8 cellular contexts compared by ENCODE assay signal in the genomic region with DNA sequence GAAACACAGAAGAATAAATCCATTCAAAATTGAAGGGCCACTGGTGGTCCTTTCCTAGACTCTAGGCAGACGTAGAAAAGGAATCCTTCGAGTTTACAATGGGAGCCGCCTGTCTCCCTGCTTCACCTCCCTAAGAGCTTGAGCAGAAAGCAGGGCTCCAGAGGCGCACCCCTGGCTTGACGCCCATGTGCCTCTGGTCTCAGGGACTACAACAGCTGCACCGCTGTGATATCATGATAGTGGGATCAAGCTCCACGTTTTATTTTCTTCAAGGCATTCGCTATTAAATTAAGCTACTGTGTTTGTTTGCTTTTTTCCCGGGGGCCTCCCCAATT. TPM values are rescaled to one million over a fixed set of nuclear protein-coding genes. Genes with fewer than 3 reads are reported as not detected.
DNase-seq lines count a peak whose midpoint lies in the region; ATAC-seq and TF ChIP-seq lines count a peak whose summit lies in the region.
"Had no signal": no experiment of that assay in that cellular context is flagged by ENCODE, and none has a peak within 500 bp of the region (broad histone marks: within the 10 kb centered on the region; RNA-seq: fewer than 3 reads in every experiment).

No MANE protein-coding gene starts in this region.

- WGBS in hepatocyte (ENCODE audit: low lambda C conversion rate, missing lambda C conversion rate) = 19% methylated on average over 9 of the region's 9 CpGs

- CTCF ChIA-PET in WTC11 (lab: Charles Lee) = interaction anchor here (2.4 to 2.9 kb wide), 2 partner anchors 12 to 52 kb away, joined by 10 to 34 read pairs; a partner anchor contains a TSS

- H3K9me3 ChIP-seq in hepatocyte (ENCODE audit: low read depth) = no peaks in the 10 kb centered on the region

- TF ChIP-seq CTCF in HFFc6 (IDR thresholded peaks at IDR 0.05) (no peak), WTC11 (IDR thresholded peaks at IDR 0.05) (no peak), hepatocyte (IDR thresholded peaks at IDR 0.05; ENCODE audit: poor library complexity) (no peak)

- H3K27ac ChIP-seq in hepatocyte = peak overlapping the region; percentile 96

- H3K4me1 Mint-ChIP-seq in HFFc6 (ENCODE audit: low read depth) (peaks cover 20% of the 10 kb centered on the region), WTC11 (peaks cover 11% of the 10 kb centered on the region; the same call in 1 of the 2 replicates)
- H3K4me1 Mint-ChIP-seq in stimulated activated effector memory CD8-positive, alpha-beta T cell treated with anti-CD3 and anti-CD28 coated beads, Interleukin-12 subunit alpha, Interleukin-12 subunit beta, amount 100 ng/mL, for 72 hours = peaks cover 36% of the 10 kb centered on the region

- H3K4me1 ChIP-seq in hepatocyte (ENCODE audit: insufficient read depth) = peaks cover 15% of the 10 kb centered on the region

- H3K9me3 Mint-ChIP-seq in HFFc6 = no peaks in the 10 kb centered on the region
- H3K9me3 Mint-ChIP-seq in WTC11 = no peaks in the 10 kb centered on the region
- no peaks in the 10 kb centered on the region for H3K9me3 Mint-ChIP-seq in stimulated activated effector memory CD8-positive, alpha-beta T cell treated with anti-CD3 and anti-CD28 coated beads, Interleukin-12 subunit alpha, Interleukin-12 subunit beta, amount 100 ng/mL, for 72 hours

- H3K36me3 ChIP-seq in hepatocyte (replicated peaks; ENCODE audit: insufficient read depth, low read depth) = no peaks in the 10 kb centered on the region

- POLR2A ChIA-PET in WTC11 (lab: Charles Lee) = interaction anchor here (0.6 to 2.4 kb wide), 2 partner anchors 12 to 344 kb away, joined by 4 to 16 read pairs; a partner anchor contains a TSS

- H3K36me3 Mint-ChIP-seq in HFFc6 (ENCODE audit: low read depth) (peaks cover 23% of the 10 kb centered on the region), WTC11 (peaks cover 40% of the 10 kb centered on the region)
- peaks cover 73% of the 10 kb centered on the region for H3K36me3 Mint-ChIP-seq in stimulated activated effector memory CD8-positive, alpha-beta T cell treated with anti-CD3 and anti-CD28 coated beads, Interleukin-12 subunit alpha, Interleukin-12 subunit beta, amount 100 ng/mL, for 72 hours

- peaks cover 6% of the 10 kb centered on the region for H3K27me3 Mint-ChIP-seq in HFFc6 (ENCODE audit: insufficient read depth)
- H3K27me3 Mint-ChIP-seq in WTC11 (ENCODE audit: low read depth) = no peaks in the 10 kb centered on the region

- no peaks in the 10 kb centered on the region for H3K9me2 ChIP-seq in hepatocyte (replicated peaks; ENCODE audit: insufficient read depth)

- H3K27ac Mint-ChIP-seq in HFFc6 = peak overlapping the region; percentile 93
- 0 out of 2 replicates have a peak overlapping the region, but pooled peaks have one; percentile 74 for H3K27ac Mint-ChIP-seq in WTC11
- H3K27ac Mint-ChIP-seq in stimulated activated effector memory CD8-positive, alpha-beta T cell treated with anti-CD3 and anti-CD28 coated beads, Interleukin-12 subunit alpha, Interleukin-12 subunit beta, amount 100 ng/mL, for 72 hours = peak overlapping the region; percentile 98

- peaks cover 17% of the 10 kb centered on the region for H4K20me1 ChIP-seq in hepatocyte (ENCODE audit: insufficient read depth, poor library complexity, severe bottlenecking)

- H2AFZ ChIP-seq in hepatocyte = no peak overlapping the region

- H3K4me2 ChIP-seq in hepatocyte = peak overlapping the region; percentile 86

- peak overlapping the region; percentile 54 for H3K4me3 ChIP-seq in hepatocyte

- peaks cover 32% of the 10 kb centered on the region for H3K79me2 ChIP-seq in hepatocyte

- no peaks in the 10 kb centered on the region for H3K27me3 ChIP-seq in hepatocyte

- no peak for DNase-seq in HFFc6
- DNase-seq in WTC11 (ENCODE audit: low spot score) = no peak
- DNase-seq in hepatocyte (ENCODE audit: low spot score) = peak; percentile 20
- no peak for DNase-seq in stimulated activated effector memory CD8-positive, alpha-beta T cell treated with anti-CD3 and anti-CD28 coated beads, Interleukin-12 subunit alpha, Interleukin-12 subunit beta, amount 100 ng/mL, for 72 hours (ENCODE audit: low spot score in 2 of 2)
- no peak for DNase-seq in islet precursor cell
- no peak for DNase-seq in NCI-H345 treated with DMSO at 0.1 percent for 48 hours (lab: John Stamatoyannopoulos, UW; ENCODE audit: unreplicated experiment)

- peak overlapping the region; percentile 95 for H3K4me3 Mint-ChIP-seq in HFFc6
- peak overlapping the region; percentile 79 for H3K4me3 Mint-ChIP-seq in WTC11
- peak overlapping the region; percentile 91 for H3K4me3 Mint-ChIP-seq in stimulated activated effector memory CD8-positive, alpha-beta T cell treated with anti-CD3 and anti-CD28 coated beads, Interleukin-12 subunit alpha, Interleukin-12 subunit beta, amount 100 ng/mL, for 72 hours

- ATAC-seq in WTC11 (no peak), HG03175 (IDR thresholded peaks at IDR 0.05; ENCODE audit: unreplicated experiment) (no peak)
- ATAC-seq in stimulated activated effector memory CD8-positive, alpha-beta T cell treated with anti-CD3 and anti-CD28 coated beads, Interleukin-12 subunit alpha, Interleukin-12 subunit beta, amount 100 ng/mL, for 72 hours = no peak

TF ChIP-seq in WTC11, 78 proteins besides CTCF, POLR2A, EP300 and RAD21 (continues in another document):
- TF ChIP-seq, protein P1, sequence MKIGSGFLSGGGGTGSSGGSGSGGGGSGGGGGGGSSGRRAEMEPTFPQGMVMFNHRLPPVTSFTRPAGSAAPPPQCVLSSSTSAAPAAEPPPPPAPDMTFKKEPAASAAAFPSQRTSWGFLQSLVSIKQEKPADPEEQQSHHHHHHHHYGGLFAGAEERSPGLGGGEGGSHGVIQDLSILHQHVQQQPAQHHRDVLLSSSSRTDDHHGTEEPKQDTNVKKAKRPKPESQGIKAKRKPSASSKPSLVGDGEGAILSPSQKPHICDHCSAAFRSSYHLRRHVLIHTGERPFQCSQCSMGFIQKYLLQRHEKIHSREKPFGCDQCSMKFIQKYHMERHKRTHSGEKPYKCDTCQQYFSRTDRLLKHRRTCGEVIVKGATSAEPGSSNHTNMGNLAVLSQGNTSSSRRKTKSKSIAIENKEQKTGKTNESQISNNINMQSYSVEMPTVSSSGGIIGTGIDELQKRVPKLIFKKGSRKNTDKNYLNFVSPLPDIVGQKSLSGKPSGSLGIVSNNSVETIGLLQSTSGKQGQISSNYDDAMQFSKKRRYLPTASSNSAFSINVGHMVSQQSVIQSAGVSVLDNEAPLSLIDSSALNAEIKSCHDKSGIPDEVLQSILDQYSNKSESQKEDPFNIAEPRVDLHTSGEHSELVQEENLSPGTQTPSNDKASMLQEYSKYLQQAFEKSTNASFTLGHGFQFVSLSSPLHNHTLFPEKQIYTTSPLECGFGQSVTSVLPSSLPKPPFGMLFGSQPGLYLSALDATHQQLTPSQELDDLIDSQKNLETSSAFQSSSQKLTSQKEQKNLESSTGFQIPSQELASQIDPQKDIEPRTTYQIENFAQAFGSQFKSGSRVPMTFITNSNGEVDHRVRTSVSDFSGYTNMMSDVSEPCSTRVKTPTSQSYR (CRISPR knock-in tag; IDR thresholded peaks at IDR 0.05) = no peak
- TF ChIP-seq, protein P2, sequence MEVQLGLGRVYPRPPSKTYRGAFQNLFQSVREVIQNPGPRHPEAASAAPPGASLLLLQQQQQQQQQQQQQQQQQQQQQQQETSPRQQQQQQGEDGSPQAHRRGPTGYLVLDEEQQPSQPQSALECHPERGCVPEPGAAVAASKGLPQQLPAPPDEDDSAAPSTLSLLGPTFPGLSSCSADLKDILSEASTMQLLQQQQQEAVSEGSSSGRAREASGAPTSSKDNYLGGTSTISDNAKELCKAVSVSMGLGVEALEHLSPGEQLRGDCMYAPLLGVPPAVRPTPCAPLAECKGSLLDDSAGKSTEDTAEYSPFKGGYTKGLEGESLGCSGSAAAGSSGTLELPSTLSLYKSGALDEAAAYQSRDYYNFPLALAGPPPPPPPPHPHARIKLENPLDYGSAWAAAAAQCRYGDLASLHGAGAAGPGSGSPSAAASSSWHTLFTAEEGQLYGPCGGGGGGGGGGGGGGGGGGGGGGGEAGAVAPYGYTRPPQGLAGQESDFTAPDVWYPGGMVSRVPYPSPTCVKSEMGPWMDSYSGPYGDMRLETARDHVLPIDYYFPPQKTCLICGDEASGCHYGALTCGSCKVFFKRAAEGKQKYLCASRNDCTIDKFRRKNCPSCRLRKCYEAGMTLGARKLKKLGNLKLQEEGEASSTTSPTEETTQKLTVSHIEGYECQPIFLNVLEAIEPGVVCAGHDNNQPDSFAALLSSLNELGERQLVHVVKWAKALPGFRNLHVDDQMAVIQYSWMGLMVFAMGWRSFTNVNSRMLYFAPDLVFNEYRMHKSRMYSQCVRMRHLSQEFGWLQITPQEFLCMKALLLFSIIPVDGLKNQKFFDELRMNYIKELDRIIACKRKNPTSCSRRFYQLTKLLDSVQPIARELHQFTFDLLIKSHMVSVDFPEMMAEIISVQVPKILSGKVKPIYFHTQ (CRISPR knock-in tag; IDR thresholded peaks at IDR 0.05) = no peak
- TF ChIP-seq, protein P3, sequence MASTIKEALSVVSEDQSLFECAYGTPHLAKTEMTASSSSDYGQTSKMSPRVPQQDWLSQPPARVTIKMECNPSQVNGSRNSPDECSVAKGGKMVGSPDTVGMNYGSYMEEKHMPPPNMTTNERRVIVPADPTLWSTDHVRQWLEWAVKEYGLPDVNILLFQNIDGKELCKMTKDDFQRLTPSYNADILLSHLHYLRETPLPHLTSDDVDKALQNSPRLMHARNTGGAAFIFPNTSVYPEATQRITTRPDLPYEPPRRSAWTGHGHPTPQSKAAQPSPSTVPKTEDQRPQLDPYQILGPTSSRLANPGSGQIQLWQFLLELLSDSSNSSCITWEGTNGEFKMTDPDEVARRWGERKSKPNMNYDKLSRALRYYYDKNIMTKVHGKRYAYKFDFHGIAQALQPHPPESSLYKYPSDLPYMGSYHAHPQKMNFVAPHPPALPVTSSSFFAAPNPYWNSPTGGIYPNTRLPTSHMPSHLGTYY (CRISPR knock-in tag; IDR thresholded peaks at IDR 0.05) = no peak; the same call in 1 of the 2 replicates

RNA-seq across cellular contexts. Expression of a gene that starts 0.4 kb away (rescaled TPM):
- total RNA-seq in HFFc6 (2021; fragmentation: NEBNext Ultra II Directional; extraction: Animal tissue kit (Norgen Biotek cat#: 25700)) = 10 to 100 TPM; 60.6 to 97.1 (median 68.2) TPM
- total RNA-seq in WTC11 (2021) (42.5 to 50.7 TPM (median 45.9 TPM) in 3 replicates), hepatocyte (63.8 and 78.3 TPM in 2 replicates)
- 166 and 186 TPM in 2 replicates for polyA plus RNA-seq in hepatocyte

RNA-seq across cellular contexts. Expression of a gene that starts 0.8 kb away (rescaled TPM):
- 10 to 100 TPM; 17.5 to 22.7 (median 20.4) TPM for total RNA-seq in HFFc6 (2021; fragmentation: NEBNext Ultra II Directional; extraction: Animal tissue kit (Norgen Biotek cat#: 25700))
- total RNA-seq in WTC11 (2021) (20.1 to 24.6 TPM (median 22.7 TPM) in 3 replicates), hepatocyte (24.1 and 26.5 TPM in 2 replicates)
- 33.8 and 37.4 TPM in 2 replicates for polyA plus RNA-seq in hepatocyte

RNA-seq across cellular contexts. Expression of a gene that starts 13.5 kb away (rescaled TPM):
- total RNA-seq in HFFc6 (2021; fragmentation: NEBNext Ultra II Directional; extraction: Animal tissue kit (Norgen Biotek cat#: 25700)) = 10 to 100 TPM in 3 of 6 experiments, 1 to 10 TPM in 3; 9.5 to 11.1 (median 9.9) TPM
- total RNA-seq in WTC11 (2021) (4.2 to 6.4 TPM (median 5.9 TPM) in 3 replicates), hepatocyte (2.3 and 2.7 TPM in 2 replicates)
- polyA plus RNA-seq in hepatocyte = 2.3 and 3.5 TPM in 2 replicates

RNA-seq across cellular contexts. Expression of a gene that starts 42.3 kb away (rescaled TPM):
- not detected for total RNA-seq in HFFc6 (2021; fragmentation: NEBNext Ultra II Directional; extraction: Animal tissue kit (Norgen Biotek cat#: 25700))
- total RNA-seq in WTC11 (2021) = 1.3 to 1.5 TPM (median 1.3 TPM) in 3 replicates
- total RNA-seq in hepatocyte = 0.84 and 1.5 TPM in 2 replicates
- 0.79 and 1.3 TPM in 2 replicates for polyA plus RNA-seq in hepatocyte
- total RNA-seq: lung microvascular endothelial cell had no signal

RNA-seq across cellular contexts. Expression of a gene that starts 52.2 kb away (rescaled TPM):
- total RNA-seq in HFFc6 (2021; fragmentation: NEBNext Ultra II Directional; extraction: Animal tissue kit (Norgen Biotek cat#: 25700)) = 10 to 100 TPM; 20.2 to 24.4 (median 22.2) TPM
- total RNA-seq in WTC11 (2021) = 10.1 to 12.2 TPM (median 10.9 TPM) in 3 replicates
- total RNA-seq in hepatocyte = 4.7 and 5.1 TPM in 2 replicates
- polyA plus RNA-seq in hepatocyte = 5.0 and 8.0 TPM in 2 replicates
